Comparison of ENCODE assay signal across 8 cellular contexts in the genomic region with DNA sequence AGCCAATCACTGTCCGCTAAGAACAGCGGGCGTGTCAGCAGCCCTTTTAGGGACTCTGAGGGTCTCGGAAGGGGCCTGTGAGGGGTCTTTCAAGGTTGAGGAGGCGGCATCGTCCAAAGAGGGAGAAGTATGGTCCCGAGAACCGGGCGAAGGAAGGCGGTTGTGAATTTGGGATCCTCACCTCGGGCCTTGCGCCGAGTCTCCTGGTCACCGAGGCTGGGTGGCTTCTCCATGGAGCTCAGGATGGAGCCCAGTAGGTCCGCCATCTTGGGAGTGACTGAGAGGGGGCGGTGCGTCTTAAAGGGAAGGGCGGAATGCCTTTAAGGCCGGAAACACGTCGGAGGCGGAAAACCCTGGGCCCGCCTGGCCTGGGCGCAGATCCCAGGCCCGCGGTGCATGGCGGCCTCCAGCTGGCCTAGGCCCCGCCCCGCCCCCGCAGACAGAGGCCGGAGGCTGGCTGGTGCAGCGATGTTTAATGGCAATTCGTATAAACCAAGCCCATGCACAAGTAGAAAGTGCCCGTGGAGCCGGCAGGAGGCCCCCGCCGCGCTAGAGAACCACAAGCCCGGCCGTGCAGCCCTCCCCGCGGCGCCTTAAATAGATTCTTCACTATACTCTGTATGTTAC. TPM values are rescaled to one million over a fixed set of nuclear protein-coding genes. Genes with fewer than 3 reads are reported as not detected.
DNase-seq lines count a peak whose midpoint lies in the region; ATAC-seq and TF ChIP-seq lines count a peak whose summit lies in the region.

A gene with protein sequence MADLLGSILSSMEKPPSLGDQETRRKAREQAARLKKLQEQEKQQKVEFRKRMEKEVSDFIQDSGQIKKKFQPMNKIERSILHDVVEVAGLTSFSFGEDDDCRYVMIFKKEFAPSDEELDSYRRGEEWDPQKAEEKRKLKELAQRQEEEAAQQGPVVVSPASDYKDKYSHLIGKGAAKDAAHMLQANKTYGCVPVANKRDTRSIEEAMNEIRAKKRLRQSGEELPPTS (minus strand): TSS at position 279 of the 627 bp plus-strand sequence. CDS start 13 bp downstream, at position 266.

- no peaks in the 10 kb centered on the region for H3K27me3 ChIP-seq in GM23338 (ENCODE audit: insufficient read depth)
- H3K27me3 ChIP-seq in fibroblast of lung (ENCODE audit: control insufficient read depth, insufficient read depth, low read length) = no peaks in the 10 kb centered on the region

- H2AFZ ChIP-seq in GM23338 (peak within 1 kb of the TSS; percentile 63), fibroblast of lung (ENCODE audit: low read length) (peak within 1 kb of the TSS; percentile 49)

- no peaks in the 10 kb centered on the region for H3K9me2 ChIP-seq in GM23338 (ENCODE audit: insufficient read depth)

- peak; percentile 60 for ATAC-seq in GM23338
- peak; percentile 74 to 90 (median 75) for ATAC-seq in natural killer cell

- TF ChIP-seq CTCF in GM23338 (conservative IDR thresholded peaks at IDR 0.05; ENCODE audit: low read depth in 2 of 2) = no peak
- TF ChIP-seq CTCF in fibroblast of lung (conservative IDR thresholded peaks at IDR 0.05 in 1 of 2, IDR thresholded peaks at IDR 0.05 in 1 of 2; ENCODE audit: low read depth in 1 of 2, low read length in 2 of 2) = no peak
- TF ChIP-seq CTCF in natural killer cell (IDR thresholded peaks at IDR 0.05) = no peak

- H3K36me3 Mint-ChIP-seq in GM23338 (ENCODE audit: low read depth) = peaks cover 63% of the 10 kb centered on the region
- H3K36me3 Mint-ChIP-seq in natural killer cell = no peaks in the 10 kb centered on the region

- peaks cover 23% of the 10 kb centered on the region for H3K27me3 Mint-ChIP-seq in GM23338 (ENCODE audit: insufficient read depth, low read depth, poor library complexity)
- H3K27me3 Mint-ChIP-seq in natural killer cell (ENCODE audit: low read depth in 2 of 2) = no peaks in the 10 kb centered on the region

- H3K4me3 Mint-ChIP-seq in GM23338 (no peak within 1 kb of the TSS), natural killer cell (peak within 1 kb of the TSS; percentile 42)

- DNase-seq in Daoy (ENCODE audit: low read depth) (peak; percentile 99), GM23338 (ENCODE audit: low spot score) (peak; percentile 96), Kasumi-1 (lab: John Stamatoyannopoulos, UW) (peak; percentile 78 to 81), RPMI8226 (peak; percentile 94), fibroblast of lung (ENCODE audit: low read depth in 2 of 2) (peak; percentile 97 to 99), natural killer cell (peak; percentile 93)
- DNase-seq in activated T-helper 1 cell treated with anti-CD3 and anti-CD28 coated beads, Interleukin-2, amount 50 U/mL, for 16 hours (ENCODE audit: low read depth in 1 of 2, low spot score in 1 of 2) = peak; percentile 87
- peak; percentile 85 to 99 (median 98) for DNase-seq in stimulated activated naive CD4-positive, alpha-beta T cell (lab: John Stamatoyannopoulos, UW)

- peaks cover 18% of the 10 kb centered on the region for H3K9me3 Mint-ChIP-seq in GM23338
- H3K9me3 Mint-ChIP-seq in natural killer cell = no peaks in the 10 kb centered on the region

- intact Hi-C loops in natural killer cell (cut with micrococcal nuclease) = loop anchor here (1.0 to 2.0 kb wide), 3 partner anchors 19 to 65 kb away; a partner anchor contains a TSS

- H3K79me2 ChIP-seq in GM23338 (replicated peaks; ENCODE audit: insufficient read depth) (peaks cover 38% of the 10 kb centered on the region), fibroblast of lung (ENCODE audit: control insufficient read depth, insufficient read depth, low read length) (peaks cover 15% of the 10 kb centered on the region)

- H3K4me1 ChIP-seq in GM23338 (ENCODE audit: insufficient read depth) (peaks cover 25% of the 10 kb centered on the region), fibroblast of lung (ENCODE audit: control insufficient read depth, extremely low read depth, insufficient read depth, low read length) (peaks cover 19% of the 10 kb centered on the region)

- H3K9ac ChIP-seq in fibroblast of lung (ENCODE audit: insufficient read depth, low read length) = peak within 1 kb of the TSS; percentile 88

- H3K4me1 Mint-ChIP-seq in GM23338 (peaks cover 30% of the 10 kb centered on the region), natural killer cell (peaks cover 4 to 13% of the 10 kb centered on the region in 2 donors)

- H3K27ac Mint-ChIP-seq in GM23338 = no peak within 1 kb of the TSS; the same call in 1 of the 2 replicates
- no peak within 1 kb of the TSS for H3K27ac Mint-ChIP-seq in natural killer cell

- peaks cover 16% of the 10 kb centered on the region; the same call in 1 of the 2 replicates for H3F3A ChIP-seq in GM23338 (replicated peaks; ENCODE audit: low read depth)

- H3K36me3 ChIP-seq in GM23338 (ENCODE audit: insufficient read depth) (no peaks in the 10 kb centered on the region; the same call in 1 of the 2 replicates), fibroblast of lung (ENCODE audit: control insufficient read depth, insufficient read depth, low read length) (peaks cover 6% of the 10 kb centered on the region)

- peak within 1 kb of the TSS; percentile 69 for H3K4me3 ChIP-seq in GM23338
- peak within 1 kb of the TSS; percentile 71 to 87 (median 86) for H3K4me3 ChIP-seq in fibroblast of lung (replicated peaks in 1 of 4; ENCODE audit: control extremely low read depth in 1 of 4, insufficient read depth in 1 of 4, low read depth in 3 of 4, low read length in 4 of 4)

- peak within 1 kb of the TSS; percentile 97 for H3K27ac ChIP-seq in GM23338 (ENCODE audit: low read depth)
- H3K27ac ChIP-seq in fibroblast of lung (ENCODE audit: insufficient read depth, low read length) = peak within 1 kb of the TSS; percentile 97

- H3K4me2 ChIP-seq in GM23338 (peak within 1 kb of the TSS; percentile 99), fibroblast of lung (ENCODE audit: extremely low read depth, insufficient read depth, low read length) (peak within 1 kb of the TSS; percentile 100)

- 0 out of 2 replicates have a peak, but pooled peaks cover 9% of the 10 kb centered on the region for H4K20me1 ChIP-seq in GM23338 (replicated peaks; ENCODE audit: insufficient read depth)
- no peaks in the 10 kb centered on the region for H4K20me1 ChIP-seq in fibroblast of lung (ENCODE audit: control insufficient read depth, extremely low read depth, insufficient read depth, low read length)

- no peaks in the 10 kb centered on the region for H3K9me3 ChIP-seq in fibroblast of lung (ENCODE audit: control insufficient read depth, insufficient read depth, low read depth, low read length)

TF ChIP-seq in GM23338, 12 proteins besides CTCF, POLR2A, EP300 and RAD21 (continues in another document):
- TF ChIP-seq ZNF331 (CRISPR knock-in tag; IDR thresholded peaks at IDR 0.05; ENCODE audit: low read depth) = no peak
- no peak for TF ChIP-seq EZH2phosphoT487 (IDR thresholded peaks at IDR 0.05; ENCODE audit: unreplicated experiment)
- peak; percentile 37 for TF ChIP-seq CREB1 (CRISPR knock-in tag; IDR thresholded peaks at IDR 0.05; ENCODE audit: low read depth)
- TF ChIP-seq, protein P1, sequence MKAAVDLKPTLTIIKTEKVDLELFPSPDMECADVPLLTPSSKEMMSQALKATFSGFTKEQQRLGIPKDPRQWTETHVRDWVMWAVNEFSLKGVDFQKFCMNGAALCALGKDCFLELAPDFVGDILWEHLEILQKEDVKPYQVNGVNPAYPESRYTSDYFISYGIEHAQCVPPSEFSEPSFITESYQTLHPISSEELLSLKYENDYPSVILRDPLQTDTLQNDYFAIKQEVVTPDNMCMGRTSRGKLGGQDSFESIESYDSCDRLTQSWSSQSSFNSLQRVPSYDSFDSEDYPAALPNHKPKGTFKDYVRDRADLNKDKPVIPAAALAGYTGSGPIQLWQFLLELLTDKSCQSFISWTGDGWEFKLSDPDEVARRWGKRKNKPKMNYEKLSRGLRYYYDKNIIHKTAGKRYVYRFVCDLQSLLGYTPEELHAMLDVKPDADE (IDR thresholded peaks at IDR 0.05) = 0 out of 2 replicates have a peak, but pooled peaks have one; percentile 2
- no peak for TF ChIP-seq JUNB (IDR thresholded peaks at IDR 0.05; ENCODE audit: unreplicated experiment)
- TF ChIP-seq NANOG (IDR thresholded peaks at IDR 0.05; ENCODE audit: borderline replicate concordance) = no peak
- TF ChIP-seq EZH2 (IDR thresholded peaks at IDR 0.05; ENCODE audit: low read depth, unreplicated experiment) = no peak
- no peak for TF ChIP-seq ZNF114 (CRISPR knock-in tag; IDR thresholded peaks at IDR 0.05)
- TF ChIP-seq, protein P2, sequence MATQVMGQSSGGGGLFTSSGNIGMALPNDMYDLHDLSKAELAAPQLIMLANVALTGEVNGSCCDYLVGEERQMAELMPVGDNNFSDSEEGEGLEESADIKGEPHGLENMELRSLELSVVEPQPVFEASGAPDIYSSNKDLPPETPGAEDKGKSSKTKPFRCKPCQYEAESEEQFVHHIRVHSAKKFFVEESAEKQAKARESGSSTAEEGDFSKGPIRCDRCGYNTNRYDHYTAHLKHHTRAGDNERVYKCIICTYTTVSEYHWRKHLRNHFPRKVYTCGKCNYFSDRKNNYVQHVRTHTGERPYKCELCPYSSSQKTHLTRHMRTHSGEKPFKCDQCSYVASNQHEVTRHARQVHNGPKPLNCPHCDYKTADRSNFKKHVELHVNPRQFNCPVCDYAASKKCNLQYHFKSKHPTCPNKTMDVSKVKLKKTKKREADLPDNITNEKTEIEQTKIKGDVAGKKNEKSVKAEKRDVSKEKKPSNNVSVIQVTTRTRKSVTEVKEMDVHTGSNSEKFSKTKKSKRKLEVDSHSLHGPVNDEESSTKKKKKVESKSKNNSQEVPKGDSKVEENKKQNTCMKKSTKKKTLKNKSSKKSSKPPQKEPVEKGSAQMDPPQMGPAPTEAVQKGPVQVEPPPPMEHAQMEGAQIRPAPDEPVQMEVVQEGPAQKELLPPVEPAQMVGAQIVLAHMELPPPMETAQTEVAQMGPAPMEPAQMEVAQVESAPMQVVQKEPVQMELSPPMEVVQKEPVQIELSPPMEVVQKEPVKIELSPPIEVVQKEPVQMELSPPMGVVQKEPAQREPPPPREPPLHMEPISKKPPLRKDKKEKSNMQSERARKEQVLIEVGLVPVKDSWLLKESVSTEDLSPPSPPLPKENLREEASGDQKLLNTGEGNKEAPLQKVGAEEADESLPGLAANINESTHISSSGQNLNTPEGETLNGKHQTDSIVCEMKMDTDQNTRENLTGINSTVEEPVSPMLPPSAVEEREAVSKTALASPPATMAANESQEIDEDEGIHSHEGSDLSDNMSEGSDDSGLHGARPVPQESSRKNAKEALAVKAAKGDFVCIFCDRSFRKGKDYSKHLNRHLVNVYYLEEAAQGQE (IDR thresholded peaks at IDR 0.05; ENCODE audit: unreplicated experiment) = no peak
- TF ChIP-seq STAT1 (IDR thresholded peaks at IDR 0.05; ENCODE audit: unreplicated experiment) = no peak
- TF ChIP-seq POLR2AphosphoS5 (IDR thresholded peaks at IDR 0.05; ENCODE audit: low read depth) = peak; percentile 23

RNA-seq across cellular contexts. Expression of the gene that starts here (rescaled TPM):
- total RNA-seq in Daoy (2014; rRNA removed; shearing (Covaris generic)) = 56.3 and 93.3 TPM in 2 replicates
- 77.9 and 85.3 TPM in 2 replicates for total RNA-seq in GM23338 (2014; rRNA removed; shearing (Covaris generic))
- polyA plus RNA-seq in GM23338 (2016; fragmentation: Nextera tagmentation; extraction: Ambion mirVana) (226 and 242 TPM in 2 replicates), fibroblast of lung (80.8 and 83.0 TPM in 2 replicates)
- total RNA-seq in fibroblast of lung (42.9 and 62.8 TPM in 2 replicates), natural killer cell (10 to 100 TPM; 45.7 to 60.2 (median 59.6) TPM)
- 71.3 and 76.9 TPM in 2 replicates for polyA plus RNA-seq in fibroblast of lung (2012)
- polyA minus RNA-seq in fibroblast of lung (ENCODE audit: low replicate concordance) = 15.0 and 20.9 TPM in 2 replicates

Comparison
In these comparisons a context has a peak if more than half of its experiments do, and no peak if none do; other contexts are left out.
1. Peak in every context shown above with its lines: DNase-seq, ATAC-seq, H3K4me3 ChIP-seq and H3K27ac ChIP-seq.